In genomic region chr3:94062513-94063404, GRCh38 we compare ENCODE assay signal across 1 cellular context.
TF ChIP-seq lines count a peak whose summit lies in the region.

DHFR2 (minus strand) TSS chr3:94062916; CDS start chr3:94061511, 1,405 bp downstream.
NSUN3 (plus strand) TSS chr3:94063061; CDS start chr3:94063127, 66 bp downstream.

TF ChIP-seq in K562, 482 proteins besides CTCF, POLR2A, EP300 and RAD21 (continued from another document and continues in another):
- TF ChIP-seq MGA (IDR thresholded peaks at IDR 0.05) = peak; percentile 52; the same call in 1 of the 2 replicates
- TF ChIP-seq RFX5 (IDR thresholded peaks at IDR 0.05; ENCODE audit: low read depth, low read length) = no peak
- TF ChIP-seq DNMT1 (IDR thresholded peaks at IDR 0.05) = no peak
- no peak for TF ChIP-seq ZNF384 (IDR thresholded peaks at IDR 0.05; ENCODE audit: low read depth, low read length)
- no peak for TF ChIP-seq ZEB2 (IDR thresholded peaks at IDR 0.05)
- TF ChIP-seq ZNF3 (CRISPR knock-in tag; IDR thresholded peaks at IDR 0.05) = no peak
- 0 out of 2 replicates have a peak, but pooled peaks have one; percentile 32 for TF ChIP-seq MAX (CRISPR knock-in tag; IDR thresholded peaks at IDR 0.05)
- TF ChIP-seq ZNF780A (CRISPR knock-in tag; IDR thresholded peaks at IDR 0.05) = no peak
- TF ChIP-seq HDAC1 (IDR thresholded peaks at IDR 0.05) = peak in 1 of 2 experiments; percentile 44; a peak in 2 of 4 replicates
- no peak for TF ChIP-seq TGIF2 (CRISPR knock-in tag; IDR thresholded peaks at IDR 0.05)
- no peak for TF ChIP-seq HLTF (IDR thresholded peaks at IDR 0.05)
- no peak for TF ChIP-seq U2AF2 (optimal IDR thresholded peaks at IDR 0.05; ENCODE audit: low read depth, low read length)
- TF ChIP-seq ETV5 (CRISPR knock-in tag; IDR thresholded peaks at IDR 0.05; ENCODE audit: low read depth) = peak; percentile 73
- TF ChIP-seq SRSF1 (IDR thresholded peaks at IDR 0.05; ENCODE audit: low read depth, low read length) = no peak
- no peak for TF ChIP-seq E2F6 (IDR thresholded peaks at IDR 0.05; ENCODE audit: borderline replicate concordance in 1 of 2, extremely low read depth in 1 of 2, insufficient read depth in 1 of 2, insufficient read length in 1 of 2, low read depth in 1 of 2, low read length in 1 of 2, poor library complexity in 1 of 2, severe bottlenecking in 1 of 2)
- TF ChIP-seq USF1 (CRISPR knock-in tag; IDR thresholded peaks at IDR 0.05) = no peak
- TF ChIP-seq ZNF586 (CRISPR knock-in tag; conservative IDR thresholded peaks at IDR 0.05) = no peak
- TF ChIP-seq COPS2 (conservative IDR thresholded peaks at IDR 0.05) = no peak
- TF ChIP-seq BHLHE40 (IDR thresholded peaks at IDR 0.05; ENCODE audit: low read length) = peak; percentile 55
- TF ChIP-seq ZBTB2 (IDR thresholded peaks at IDR 0.05) = no peak
- no peak for TF ChIP-seq BCL6 (CRISPR knock-in tag; IDR thresholded peaks at IDR 0.05)
- TF ChIP-seq KDM5B (IDR thresholded peaks at IDR 0.05; ENCODE audit: insufficient replicate concordance, low read depth, low read length) = peak; percentile 62
- peak; percentile 37 for TF ChIP-seq RBBP5 (IDR thresholded peaks at IDR 0.05; ENCODE audit: borderline replicate concordance, insufficient read depth, low read length, poor library complexity, severe bottlenecking)
- no peak for TF ChIP-seq NR2C2 (CRISPR knock-in tag; IDR thresholded peaks at IDR 0.05)
- peak; percentile 49; the same call in 1 of the 2 replicates for TF ChIP-seq NR2C2 (tag; IDR thresholded peaks at IDR 0.05)
- peak in 1 of 2 experiments; percentile 68; a peak in 2 of 4 replicates for TF ChIP-seq MNT (conservative IDR thresholded peaks at IDR 0.05)
- peak; percentile 77 for TF ChIP-seq EP400 (IDR thresholded peaks at IDR 0.05)
- no peak for TF ChIP-seq E2F1 (CRISPR knock-in tag; IDR thresholded peaks at IDR 0.05)
- TF ChIP-seq MAFG (tag; conservative IDR thresholded peaks at IDR 0.05) = peak; percentile 57
- peak; percentile 88 for TF ChIP-seq ARHGAP35 (IDR thresholded peaks at IDR 0.05; ENCODE audit: partially characterized antibody)
- no peak for TF ChIP-seq TCF3 (CRISPR knock-in tag; IDR thresholded peaks at IDR 0.05)
- TF ChIP-seq TAF1 (IDR thresholded peaks at IDR 0.05; ENCODE audit: control insufficient read depth, extremely low read depth, insufficient read depth, low read length, severe bottlenecking) = peak; percentile 73
- peak; percentile 19 for TF ChIP-seq MEIS2 (IDR thresholded peaks at IDR 0.05; ENCODE audit: partially characterized antibody)
